ENCODE assay signal across 8 cellular contexts in the genomic region with DNA sequence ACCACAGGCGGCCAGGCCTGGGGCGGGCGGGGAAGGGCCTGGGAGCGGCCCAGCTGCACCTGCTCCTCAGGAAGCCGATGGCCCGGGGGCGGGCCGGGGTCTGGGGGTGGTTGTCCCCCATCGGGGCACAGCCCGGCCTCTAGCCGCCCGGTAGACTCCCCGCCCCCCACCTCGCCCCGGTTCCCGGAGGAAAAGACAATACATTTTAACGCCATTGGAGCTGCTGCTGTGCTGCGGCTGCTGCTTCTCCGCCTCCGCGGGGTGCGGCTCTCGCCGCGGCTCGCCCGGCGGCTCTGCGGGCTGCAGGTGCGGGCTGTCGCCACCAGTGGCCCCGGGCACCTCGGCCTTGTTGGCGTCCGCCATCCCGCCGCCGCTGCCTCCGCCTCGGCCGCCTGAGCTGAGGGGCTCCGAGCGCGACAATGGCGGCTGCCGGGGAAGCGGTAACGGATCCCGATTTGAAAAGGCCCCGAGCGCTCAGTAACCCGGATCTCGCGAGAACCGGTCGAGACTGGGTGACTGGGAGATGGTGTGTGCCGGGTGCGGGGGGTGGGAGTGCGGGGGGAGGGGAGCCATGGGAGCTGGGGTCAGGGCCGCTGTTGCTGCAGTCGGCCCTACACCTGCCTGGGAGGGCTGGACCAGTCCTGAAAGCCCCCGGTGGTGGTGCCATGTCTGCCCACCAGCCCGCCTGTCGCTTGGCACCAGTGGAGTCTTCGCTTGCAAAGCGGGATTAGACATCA. TPM values are rescaled to one million over a fixed set of nuclear protein-coding genes. Genes with fewer than 3 reads are reported as not detected.
DNase-seq lines count a peak whose midpoint lies in the region; ATAC-seq, FAIRE-seq and TF ChIP-seq lines count a peak whose summit lies in the region.

A gene with protein sequence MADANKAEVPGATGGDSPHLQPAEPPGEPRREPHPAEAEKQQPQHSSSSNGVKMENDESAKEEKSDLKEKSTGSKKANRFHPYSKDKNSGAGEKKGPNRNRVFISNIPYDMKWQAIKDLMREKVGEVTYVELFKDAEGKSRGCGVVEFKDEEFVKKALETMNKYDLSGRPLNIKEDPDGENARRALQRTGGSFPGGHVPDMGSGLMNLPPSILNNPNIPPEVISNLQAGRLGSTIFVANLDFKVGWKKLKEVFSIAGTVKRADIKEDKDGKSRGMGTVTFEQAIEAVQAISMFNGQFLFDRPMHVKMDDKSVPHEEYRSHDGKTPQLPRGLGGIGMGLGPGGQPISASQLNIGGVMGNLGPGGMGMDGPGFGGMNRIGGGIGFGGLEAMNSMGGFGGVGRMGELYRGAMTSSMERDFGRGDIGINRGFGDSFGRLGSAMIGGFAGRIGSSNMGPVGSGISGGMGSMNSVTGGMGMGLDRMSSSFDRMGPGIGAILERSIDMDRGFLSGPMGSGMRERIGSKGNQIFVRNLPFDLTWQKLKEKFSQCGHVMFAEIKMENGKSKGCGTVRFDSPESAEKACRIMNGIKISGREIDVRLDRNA (minus strand): TSS at position 421 of the 737 bp plus-strand sequence. CDS start 58 bp downstream, at position 363.

- no peak for FAIRE-seq in bronchial epithelial cell (lab: Jason Lieb, UNC)

- H3K27ac ChIP-seq in WERI-Rb-1 (peak within 1 kb of the TSS; percentile 98), skin epidermis (peak within 1 kb of the TSS in 14 of 21 experiments; percentile 1 to 76 (median 44))

- H3K4me3 ChIP-seq in GM12864 (ENCODE audit: low read depth, low read length) (peak within 1 kb of the TSS; percentile 68), WERI-Rb-1 (ENCODE audit: low read depth, low read length) (peak within 1 kb of the TSS; percentile 75), bronchial epithelial cell (ENCODE audit: low read depth, low read length) (peak within 1 kb of the TSS; percentile 46), skin epidermis (peak within 1 kb of the TSS; percentile 29 to 51 (median 44))

- no peak for TF ChIP-seq CTCF in GM12864 (IDR thresholded peaks at IDR 0.05; ENCODE audit: low read depth, low read length, missing control alignments)
- TF ChIP-seq CTCF in WERI-Rb-1 (IDR thresholded peaks at IDR 0.05; ENCODE audit: low read depth, low read length) = no peak
- TF ChIP-seq CTCF in bronchial epithelial cell (IDR thresholded peaks at IDR 0.05; ENCODE audit: insufficient read depth, low read length, severe bottlenecking) = peak; percentile 1

- H3K27me3 ChIP-seq in WERI-Rb-1 (ENCODE audit: insufficient read depth, low read depth, severe bottlenecking) (no peaks in the 10 kb centered on the region), bronchial epithelial cell (ENCODE audit: control insufficient read depth, insufficient read depth, low read length) (peaks cover 1% of the 10 kb centered on the region)

- peak; percentile 78 for ATAC-seq in HG02571 (IDR thresholded peaks at IDR 0.05; ENCODE audit: unreplicated experiment)

- H3K9me3 ChIP-seq in WERI-Rb-1 (ENCODE audit: severe bottlenecking) = no peaks in the 10 kb centered on the region

- peak; percentile 50 for DNase-seq in GM12864 (ENCODE audit: low read depth)
- peak; percentile 21 for DNase-seq in NCI-H1417 treated with DMSO at 0.1 percent for 48 hours (lab: John Stamatoyannopoulos, UW)
- DNase-seq in WERI-Rb-1 = peak; percentile 90
- peak; percentile 22 for DNase-seq in bronchial epithelial cell (ENCODE audit: low read depth)
- DNase-seq in iPS-NIHi11 (ENCODE audit: low spot score) = peak; percentile 88
- DNase-seq in NK-92 treated with Interleukin-12 subunit alpha and Interleukin-12 subunit beta, amount 100 ng/mL, for 24 hours (lab: John Stamatoyannopoulos, UW) = no peak

- peaks cover 2% of the 10 kb centered on the region; the same call in 1 of the 2 replicates for H3K36me3 ChIP-seq in WERI-Rb-1
- H3K36me3 ChIP-seq in bronchial epithelial cell (ENCODE audit: control insufficient read depth, insufficient read depth, low read length) = no peaks in the 10 kb centered on the region

RNA-seq across cellular contexts. Expression of the gene that starts here (rescaled TPM):
- 1.8 and 8.8 TPM in 2 replicates for total RNA-seq in bronchial epithelial cell
